Comparison of ENCODE assay signal across 8 cellular contexts in the genomic region with DNA sequence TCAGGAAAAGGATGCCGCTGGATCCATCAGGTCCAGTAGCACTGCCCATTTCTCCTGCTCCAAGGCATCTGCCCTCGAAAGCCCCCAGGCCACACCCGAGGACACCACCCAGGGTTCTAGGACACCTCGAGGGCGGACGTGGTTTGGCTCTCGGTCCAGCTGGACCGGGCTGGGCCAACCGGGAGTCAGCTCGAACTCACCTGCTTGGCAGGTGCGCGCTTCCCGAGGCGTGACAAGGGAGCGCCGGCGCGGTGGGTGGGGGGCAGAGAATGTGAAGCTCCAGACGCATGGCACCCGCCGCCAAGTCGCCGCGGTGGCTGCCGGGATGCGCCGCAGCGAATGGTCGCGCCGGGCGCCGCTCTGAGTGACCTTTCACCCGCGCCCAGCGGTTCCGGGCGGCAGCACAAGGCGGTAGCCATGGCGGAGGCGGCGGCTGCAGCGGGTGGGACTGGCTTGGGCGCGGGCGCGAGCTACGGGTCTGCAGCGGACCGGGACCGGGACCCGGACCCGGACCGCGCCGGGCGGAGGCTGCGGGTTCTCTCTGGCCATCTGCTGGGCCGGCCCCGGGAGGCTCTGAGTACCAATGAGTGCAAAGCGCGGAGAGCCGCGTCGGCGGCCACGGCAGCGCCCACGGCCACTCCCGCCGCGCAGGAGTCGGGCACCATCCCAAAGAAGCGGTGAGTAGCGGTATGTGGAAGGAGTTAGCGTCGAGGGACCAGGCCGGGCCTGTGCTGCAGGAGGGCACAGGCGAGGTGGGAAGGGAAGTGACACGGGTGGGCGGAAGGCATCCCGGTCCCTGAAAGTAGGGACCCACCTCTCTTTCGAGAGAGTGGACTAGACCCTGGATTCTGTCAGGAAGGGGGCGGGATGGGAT. TPM values are rescaled to one million over a fixed set of nuclear protein-coding genes. Genes with fewer than 3 reads are reported as not detected.
DNase-seq lines count a peak whose midpoint lies in the region; ATAC-seq lines count a peak whose summit lies in the region.

Gene AGPS, plus strand, starts transcription at position 401 of the 874 bp plus-strand sequence. Its CDS starts 17 bp downstream, at position 418.

- H3K4me2 ChIP-seq in BLaER1 (peak within 1 kb of the TSS; percentile 92), mesendoderm (ENCODE audit: low read length) (peak within 1 kb of the TSS; percentile 67)

- peak within 1 kb of the TSS; percentile 61 for H2BK5ac ChIP-seq in mesendoderm (ENCODE audit: low read length)

- H3K4ac ChIP-seq in mesendoderm (ENCODE audit: low read depth, low read length), result peak within 1 kb of the TSS; percentile 84

- ATAC-seq in HG03439 (IDR thresholded peaks at IDR 0.05; ENCODE audit: unreplicated experiment), result peak; percentile 90
- ATAC-seq in effector memory CD8-positive, alpha-beta T cell (replicated peaks), result peak; percentile 93

- peaks cover 5% of the 10 kb centered on the region for H3K36me3 Mint-ChIP-seq in effector memory CD8-positive, alpha-beta T cell (ENCODE audit: insufficient read depth)

- WGBS in mesendoderm (ENCODE audit: extremely low coverage, insufficient coverage, low lambda C conversion rate), result no CpG with 5 or more reads among the region's 84 CpGs

- H3K4me1 ChIP-seq in BLaER1 (peaks cover 29% of the 10 kb centered on the region), mesendoderm (ENCODE audit: control insufficient read depth, low read depth, low read length) (peaks cover 6% of the 10 kb centered on the region)

- peak within 1 kb of the TSS; percentile 23 for H2AK5ac ChIP-seq in mesendoderm (ENCODE audit: low read length)

- peak within 1 kb of the TSS; percentile 99 for H3K23ac ChIP-seq in mesendoderm (ENCODE audit: low read length)

- peak within 1 kb of the TSS; percentile 89 for H3K27ac Mint-ChIP-seq in effector memory CD8-positive, alpha-beta T cell

- H3K18ac ChIP-seq in mesendoderm (ENCODE audit: low read length), result peak within 1 kb of the TSS; percentile 94

- H3K9me3 ChIP-seq in BLaER1, result no peaks in the 10 kb centered on the region

- DNase-seq in GM19238 (ENCODE audit: insufficient read length, low spot score), result peak; percentile 66
- peak; percentile 81 for DNase-seq in NCI-H774 (lab: John Stamatoyannopoulos, UW)
- DNase-seq in activated CD8-positive, alpha-beta memory T cell treated with anti-CD3 and anti-CD28 coated beads for 1 hour (ENCODE audit: extremely low read depth in 1 of 2, low read depth in 1 of 2), result peak; percentile 21 to 59
- DNase-seq in effector memory CD8-positive, alpha-beta T cell, result peak; percentile 60 to 70 (median 68)
- peak; percentile 85 for DNase-seq in mesendoderm
- DNase-seq in stimulated activated CD8-positive, alpha-beta memory T cell treated with anti-CD3 and anti-CD28 coated beads, Interleukin-15, amount 100 ng/mL, for 1 hour (ENCODE audit: low read depth), result peak; percentile 32

- no peak within 1 kb of the TSS for H2BK15ac ChIP-seq in mesendoderm (replicated peaks; ENCODE audit: low read depth)

- no peak within 1 kb of the TSS for H2BK120ac ChIP-seq in mesendoderm (ENCODE audit: low read depth, low read length)

- peaks cover under 1% of the 10 kb centered on the region; the same call in 1 of the 2 replicates for H4K20me1 ChIP-seq in BLaER1

- H3K36me3 ChIP-seq in BLaER1 (peaks cover 5% of the 10 kb centered on the region; the same call in 1 of the 2 replicates), mesendoderm (ENCODE audit: control insufficient read depth, insufficient read depth, low read length) (no peaks in the 10 kb centered on the region)

- peak within 1 kb of the TSS; percentile 87 for H3K9ac ChIP-seq in BLaER1
- H3K9ac ChIP-seq in mesendoderm (ENCODE audit: low read length), result peak within 1 kb of the TSS; percentile 94

- peak within 1 kb of the TSS; percentile 98 for H3K56ac ChIP-seq in mesendoderm (ENCODE audit: low read length)

- peaks cover 26% of the 10 kb centered on the region for H3K27me3 ChIP-seq in BLaER1
- no peaks in the 10 kb centered on the region for H3K27me3 ChIP-seq in mesendoderm (ENCODE audit: insufficient read depth, low read length, poor library complexity)

- H3K4me1 Mint-ChIP-seq in effector memory CD8-positive, alpha-beta T cell (ENCODE audit: low read depth in 2 of 2), result peaks cover 34 to 58% of the 10 kb centered on the region in 2 donors

- H3K9me3 Mint-ChIP-seq in effector memory CD8-positive, alpha-beta T cell, result no peaks in the 10 kb centered on the region

- H3K27ac ChIP-seq in BLaER1 (peak within 1 kb of the TSS; percentile 84), mesendoderm (ENCODE audit: low read depth, low read length) (no peak within 1 kb of the TSS)

- peaks cover 36% of the 10 kb centered on the region for H3K79me2 ChIP-seq in mesendoderm (ENCODE audit: control insufficient read depth, insufficient read depth, low read length)

- peak within 1 kb of the TSS; percentile 87 to 91 for H3K4me3 Mint-ChIP-seq in effector memory CD8-positive, alpha-beta T cell

- H4K5ac ChIP-seq in mesendoderm (ENCODE audit: low read length), result peak within 1 kb of the TSS; percentile 63

- H3K27me3 Mint-ChIP-seq in effector memory CD8-positive, alpha-beta T cell, result no peaks in the 10 kb centered on the region

- no peak within 1 kb of the TSS for H4K8ac ChIP-seq in mesendoderm (ENCODE audit: low read depth, low read length)

- H3K4me3 ChIP-seq in BLaER1, result peak within 1 kb of the TSS; percentile 87
- H3K4me3 ChIP-seq in mesendoderm (ENCODE audit: low read length), result peak within 1 kb of the TSS; percentile 84

- peaks cover 8% of the 10 kb centered on the region for H3K79me1 ChIP-seq in mesendoderm (ENCODE audit: low read length)

RNA-seq across cellular contexts. Expression of gene AGPS, which starts in this region (rescaled TPM):
- 41.4 TPM for polyA plus RNA-seq in mesendoderm (2013, experiment 1 of 2)
- polyA plus RNA-seq in mesendoderm (2013, experiment 2 of 2), result 40.2 TPM

Comparison
In these comparisons a context has a peak if more than half of its experiments do, and no peak if none do; other contexts are left out.
1. DNase-seq: peak in every context shown above with its lines; median percentile 85 in mesendoderm; 81 in NCI-H774; 68 in effector memory CD8-positive, alpha-beta T cell; 66 in GM19238; 40 in activated CD8-positive, alpha-beta memory T cell treated with anti-CD3 and anti-CD28 coated beads for 1 hour; 32 in stimulated activated CD8-positive, alpha-beta memory T cell treated with anti-CD3 and anti-CD28 coated beads, Interleukin-15, amount 100 ng/mL, for 1 hour.